Comparison of ENCODE assay signal across 2 cellular contexts in the genomic region with DNA sequence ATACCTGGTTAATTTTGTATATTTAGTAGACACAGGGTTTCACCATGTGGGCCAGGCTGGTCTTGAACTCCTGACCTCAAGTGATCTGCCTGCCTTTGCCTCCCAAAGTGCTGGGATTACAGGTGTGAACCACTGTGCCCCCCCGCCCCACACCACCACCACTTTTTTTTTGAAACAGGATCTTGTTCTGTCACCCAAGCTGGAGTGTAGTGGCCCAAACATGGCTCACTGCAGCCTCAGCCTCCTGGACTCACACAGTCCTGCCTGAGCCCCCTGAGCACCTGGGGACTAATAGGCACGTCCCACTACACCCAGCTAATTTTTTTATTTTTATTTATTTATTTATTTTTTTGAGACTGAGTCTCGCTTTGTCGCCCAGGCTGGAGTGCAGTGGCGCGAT. TPM values are rescaled to one million over a fixed set of nuclear protein-coding genes. Genes with fewer than 3 reads are reported as not detected.
"Had no signal": no experiment of that assay in that cellular context is flagged by ENCODE, and none has a peak within 500 bp of the region (broad histone marks: within the 10 kb centered on the region; RNA-seq: fewer than 3 reads in every experiment).

No MANE protein-coding gene starts in this region.

RNA-seq across cellular contexts. Expression of a gene that starts 53.3 kb away (rescaled TPM):
- total RNA-seq: natural killer cell treated with Interleukin-12 subunit alpha and Interleukin-12 subunit beta and Interleukin-15 and Interleukin-18, amount 100 ng/mL, for 72 hours had no signal
- polyA plus RNA-seq: immature natural killer cell had no signal
